26 cellular contexts compared by ENCODE assay signal in the genomic region with DNA sequence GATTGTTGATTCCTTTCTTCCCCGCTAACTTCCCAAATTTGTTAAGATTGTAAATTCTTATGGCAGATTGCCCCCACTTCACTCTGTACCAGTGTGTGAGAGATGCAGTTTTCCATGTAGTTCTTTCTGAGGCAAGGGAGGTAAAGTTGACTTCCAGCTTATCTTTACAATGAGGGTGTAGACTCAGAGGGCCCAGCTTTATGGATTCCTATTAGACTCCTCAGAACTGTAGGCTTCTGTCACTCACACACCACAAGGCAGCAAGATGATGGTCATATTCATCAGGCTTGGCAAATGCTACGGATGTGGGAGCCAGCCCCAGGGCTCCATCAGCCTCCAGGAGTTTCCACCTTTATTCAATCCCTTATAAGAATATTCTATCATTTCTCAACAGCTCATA.
"Had no signal": no experiment of that assay in that cellular context is flagged by ENCODE, and none has a peak within 500 bp of the region (broad histone marks: within the 10 kb centered on the region; RNA-seq: fewer than 3 reads in every experiment).

No MANE protein-coding gene starts in this region.

- H3K9me3 ChIP-seq: testis, thyroid gland, transverse colon, upper lobe of left lung, upper lobe of right lung, vagina had no signal

- H3K36me3 ChIP-seq: stomach, suprapubic skin, thoracic aorta, thyroid gland, tibial artery, tibial nerve, transverse colon, upper lobe of left lung, upper lobe of right lung, uterus, vagina had no signal

- H3K4me1 ChIP-seq: suprapubic skin, testis, thyroid gland, tibial artery, tibial nerve, transverse colon, upper lobe of left lung, upper lobe of right lung, uterus, vagina had no signal

- DNase-seq: stimulated activated CD4-positive, alpha-beta T cell treated with anti-CD3 and anti-CD28 coated beads, Interleukin-2, amount 100 ng/mL, for 48 hours; stimulated activated CD4-positive, alpha-beta T cell treated with anti-CD3 and anti-CD28 coated beads, Interleukin-4, amount 100 ng/mL, for 1 hour; stimulated activated CD4-positive, alpha-beta T cell treated with anti-CD3 and anti-CD28 coated beads, Interleukin-4, amount 100 ng/mL, for 24 hours; stimulated activated CD4-positive, alpha-beta T cell treated with anti-CD3 and anti-CD28 coated beads, Interleukin-4, amount 100 ng/mL, for 4 hours; stimulated activated CD8-positive, alpha-beta memory T cell treated with anti-CD3 and anti-CD28 coated beads, Interleukin-4, amount 100 ng/mL, for 48 hours; stimulated activated naive B cell treated with anti-CD40 and anti-IgM and Interleukin-4, amounts not matched to agents 10 μg/mL and 1 μg/mL and 100 μg/mL, for 72 hours; stimulated activated naive CD4-positive, alpha-beta T cell; stimulated activated naive CD4-positive, alpha-beta T cell treated with Interleukin-2 at 50 U/mL for 16 hours; stimulated activated naive CD8-positive, alpha-beta T cell treated with anti-CD3 and anti-CD28 coated beads, Interleukin-15, amount 100 ng/mL, for 72 hours; stimulated activated naive CD8-positive, alpha-beta T cell treated with anti-CD3 and anti-CD28 coated beads, Interleukin-15, Interleukin-2, amounts not matched to agents 100 U/mL and 50 U/mL, for 24 hours; stomach; substantia nigra; testis; thyroid gland; tibial artery; transverse colon; trophoblast cell; upper lobe of left lung; upper lobe of right lung; uterus had no signal

- H3K27ac ChIP-seq: stomach, suprapubic skin, testis, thoracic aorta, thyroid gland, tibial artery, tibial nerve, transverse colon, upper lobe of left lung, upper lobe of right lung, uterus, vagina had no signal

- H3K4me3 ChIP-seq: stomach, suprapubic skin, testis, thoracic aorta, thyroid gland, tibial artery, tibial nerve, transverse colon, upper lobe of left lung, upper lobe of right lung, uterus, vagina had no signal

- ATAC-seq: stimulated activated effector memory CD8-positive, alpha-beta T cell treated with anti-CD3 and anti-CD28 coated beads, Interleukin-12 subunit alpha, Interleukin-12 subunit beta, amount 100 ng/mL, for 72 hours; stimulated activated memory B cell treated with anti-CD40 and anti-IgM and Interleukin-4, amounts not matched to agents 10 μg/mL and 1 μg/mL and 100 μg/mL, for 72 hours; stimulated activated naive B cell treated with anti-CD40 and anti-IgM and Interleukin-4, amounts not matched to agents 10 μg/mL and 1 μg/mL and 100 μg/mL, for 72 hours; stimulated activated naive CD8-positive, alpha-beta T cell treated with anti-CD3 and anti-CD28 coated beads, Interleukin-15, amount 100 ng/mL, for 72 hours; stimulated activated naive CD8-positive, alpha-beta T cell treated with anti-CD3 and anti-CD28 coated beads, Interleukin-15, Interleukin-2, amounts not matched to agents 100 U/mL and 50 U/mL, for 24 hours; upper lobe of right lung had no signal
